In genomic region chr10:96858706-96859050, GRCh38 we compare ENCODE assay signal across 15 cellular contexts. TPM values are rescaled to one million over a fixed set of nuclear protein-coding genes. Genes with fewer than 3 reads are reported as not detected.
DNase-seq lines count a peak whose midpoint lies in the region; ATAC-seq lines count a peak whose summit lies in the region.
"Had no signal": no experiment of that assay in that cellular context is flagged by ENCODE, and none has a peak within 500 bp of the region (broad histone marks: within the 10 kb centered on the region; RNA-seq: fewer than 3 reads in every experiment).

No MANE protein-coding gene starts in this region.

- H3K27ac Mint-ChIP-seq in activated CD4-positive, alpha-beta memory T cell treated with anti-CD3 and anti-CD28 coated beads for 36 hours = peak overlapping the region; percentile 10
- H3K27ac Mint-ChIP-seq in activated CD4-positive, alpha-beta memory T cell treated with anti-CD3 and anti-CD28 coated beads, Interleukin-2, amount 10 ng/mL, durations not matched to agents 7 days and 5 days = no peak overlapping the region
- peak overlapping the region; percentile 59 for H3K27ac Mint-ChIP-seq in activated naive CD8-positive, alpha-beta T cell treated with anti-CD3 and anti-CD28 coated beads, Interleukin-2, amount 50 U/mL, for 24 hours
- peak overlapping the region; percentile 66 for H3K27ac Mint-ChIP-seq in memory B cell

- H3K27me3 Mint-ChIP-seq in activated CD4-positive, alpha-beta memory T cell treated with anti-CD3 and anti-CD28 coated beads for 36 hours = no peaks in the 10 kb centered on the region
- no peaks in the 10 kb centered on the region for H3K27me3 Mint-ChIP-seq in activated CD4-positive, alpha-beta memory T cell treated with anti-CD3 and anti-CD28 coated beads, Interleukin-2, amount 10 ng/mL, durations not matched to agents 7 days and 5 days
- no peaks in the 10 kb centered on the region for H3K27me3 Mint-ChIP-seq in activated naive CD8-positive, alpha-beta T cell treated with anti-CD3 and anti-CD28 coated beads, Interleukin-2, amount 50 U/mL, for 24 hours
- H3K27me3 Mint-ChIP-seq in memory B cell = no peaks in the 10 kb centered on the region

- no peak for ATAC-seq in activated naive CD8-positive, alpha-beta T cell treated with anti-CD3 and anti-CD28 coated beads, Interleukin-2, amount 50 U/mL, for 24 hours
- ATAC-seq in memory B cell (ENCODE audit: low read depth) (no peak), HG02938 (IDR thresholded peaks at IDR 0.05; ENCODE audit: unreplicated experiment) (no peak), HG03442 (IDR thresholded peaks at IDR 0.05; ENCODE audit: unreplicated experiment) (no peak)

- no peak overlapping the region for H3K4me3 Mint-ChIP-seq in activated CD4-positive, alpha-beta memory T cell treated with anti-CD3 and anti-CD28 coated beads for 36 hours
- no peak overlapping the region for H3K4me3 Mint-ChIP-seq in activated CD4-positive, alpha-beta memory T cell treated with anti-CD3 and anti-CD28 coated beads, Interleukin-2, amount 10 ng/mL, durations not matched to agents 7 days and 5 days
- H3K4me3 Mint-ChIP-seq in activated naive CD8-positive, alpha-beta T cell treated with anti-CD3 and anti-CD28 coated beads, Interleukin-2, amount 50 U/mL, for 24 hours = peak overlapping the region; percentile 5
- H3K4me3 Mint-ChIP-seq in memory B cell = no peak overlapping the region

- DNase-seq in activated CD4-positive, alpha-beta memory T cell treated with anti-CD3 and anti-CD28 coated beads for 36 hours = no peak
- DNase-seq in activated CD4-positive, alpha-beta memory T cell treated with anti-CD3 and anti-CD28 coated beads, Interleukin-2, amount 10 ng/mL, durations not matched to agents 7 days and 5 days = no peak
- DNase-seq in activated naive CD8-positive, alpha-beta T cell treated with anti-CD3 and anti-CD28 coated beads, Interleukin-2, amount 50 U/mL, for 24 hours = no peak
- no peak for DNase-seq in memory B cell (ENCODE audit: low spot score in 2 of 2)
- DNase-seq in COR-L47 (lab: John Stamatoyannopoulos, UW) = no peak
- no peak for DNase-seq in stimulated activated CD4-positive, alpha-beta T cell treated with anti-CD3 and anti-CD28 coated beads, Interleukin-12 subunit alpha, Interleukin-12 subunit beta, amount 100 ng/mL, for 4 hours
- DNase-seq: DMS79 treated with DMSO at 0.1 percent for 48 hours, GF-D8, NCI-H1436, NCI-H2081, NCI-H524, Peyer's patch, SHP77 had no signal

- POLR2A ChIA-PET in activated CD4-positive, alpha-beta memory T cell treated with anti-CD3 and anti-CD28 coated beads for 36 hours (lab: Charles Lee) = no interaction called here
- POLR2A ChIA-PET in activated CD4-positive, alpha-beta memory T cell treated with anti-CD3 and anti-CD28 coated beads, Interleukin-2, amount 10 ng/mL, durations not matched to agents 7 days and 5 days (lab: Charles Lee) = no interaction called here

- CTCF ChIA-PET in activated CD4-positive, alpha-beta memory T cell treated with anti-CD3 and anti-CD28 coated beads for 36 hours (lab: Charles Lee) = no interaction called here
- CTCF ChIA-PET in activated CD4-positive, alpha-beta memory T cell treated with anti-CD3 and anti-CD28 coated beads, Interleukin-2, amount 10 ng/mL, durations not matched to agents 7 days and 5 days (lab: Charles Lee) = no interaction called here

- peaks cover 22% of the 10 kb centered on the region for H3K36me3 Mint-ChIP-seq in activated CD4-positive, alpha-beta memory T cell treated with anti-CD3 and anti-CD28 coated beads for 36 hours
- H3K36me3 Mint-ChIP-seq in activated CD4-positive, alpha-beta memory T cell treated with anti-CD3 and anti-CD28 coated beads, Interleukin-2, amount 10 ng/mL, durations not matched to agents 7 days and 5 days (ENCODE audit: low read depth) = peaks cover 27% of the 10 kb centered on the region
- H3K36me3 Mint-ChIP-seq in activated naive CD8-positive, alpha-beta T cell treated with anti-CD3 and anti-CD28 coated beads, Interleukin-2, amount 50 U/mL, for 24 hours (ENCODE audit: low read depth) = peaks cover 44% of the 10 kb centered on the region
- H3K36me3 Mint-ChIP-seq in memory B cell = peaks cover 11% of the 10 kb centered on the region

- no peaks in the 10 kb centered on the region for H3K9me3 Mint-ChIP-seq in activated CD4-positive, alpha-beta memory T cell treated with anti-CD3 and anti-CD28 coated beads for 36 hours
- H3K9me3 Mint-ChIP-seq in activated CD4-positive, alpha-beta memory T cell treated with anti-CD3 and anti-CD28 coated beads, Interleukin-2, amount 10 ng/mL, durations not matched to agents 7 days and 5 days = no peaks in the 10 kb centered on the region
- no peaks in the 10 kb centered on the region for H3K9me3 Mint-ChIP-seq in activated naive CD8-positive, alpha-beta T cell treated with anti-CD3 and anti-CD28 coated beads, Interleukin-2, amount 50 U/mL, for 24 hours
- H3K9me3 Mint-ChIP-seq in memory B cell = no peaks in the 10 kb centered on the region

- intact Hi-C loops in activated CD4-positive, alpha-beta memory T cell treated with anti-CD3 and anti-CD28 coated beads for 36 hours (cut with micrococcal nuclease) = no loop called here

- peaks cover 42% of the 10 kb centered on the region for H3K4me1 Mint-ChIP-seq in activated CD4-positive, alpha-beta memory T cell treated with anti-CD3 and anti-CD28 coated beads for 36 hours (ENCODE audit: low read depth)
- peaks cover 5% of the 10 kb centered on the region for H3K4me1 Mint-ChIP-seq in activated CD4-positive, alpha-beta memory T cell treated with anti-CD3 and anti-CD28 coated beads, Interleukin-2, amount 10 ng/mL, durations not matched to agents 7 days and 5 days
- H3K4me1 Mint-ChIP-seq in activated naive CD8-positive, alpha-beta T cell treated with anti-CD3 and anti-CD28 coated beads, Interleukin-2, amount 50 U/mL, for 24 hours = peaks cover 68% of the 10 kb centered on the region
- peaks cover 44% of the 10 kb centered on the region for H3K4me1 Mint-ChIP-seq in memory B cell

RNA-seq across cellular contexts. Expression of gene LCOR, which starts 26.6 kb away (rescaled TPM):
- total RNA-seq in activated CD4-positive, alpha-beta memory T cell treated with anti-CD3 and anti-CD28 coated beads for 36 hours = 10 to 100 TPM; 15.0 to 18.2 TPM
- 10 to 100 TPM; 25.2 to 25.7 TPM for total RNA-seq in activated CD4-positive, alpha-beta memory T cell treated with anti-CD3 and anti-CD28 coated beads, Interleukin-2, amount 10 ng/mL, durations not matched to agents 7 days and 5 days
